Comparison of ENCODE assay signal across 2 cellular contexts in genomic region chr6:79777713-79778579, GRCh38.
TF ChIP-seq lines count a peak whose summit lies in the region.

No MANE protein-coding gene starts in this region.

TF ChIP-seq in HEK293, 187 proteins besides CTCF, POLR2A, EP300 and RAD21 (continued from another document and continues in another):
- TF ChIP-seq REST (tag by site-specific recombination; IDR thresholded peaks at IDR 0.05) (no peak), GLIS1 (tag by site-specific recombination; IDR thresholded peaks at IDR 0.05) (no peak), ZNF214 (tag by site-specific recombination; IDR thresholded peaks at IDR 0.05; ENCODE audit: borderline replicate concordance) (no peak), ZNF335 (tag by site-specific recombination; conservative IDR thresholded peaks at IDR 0.05) (0 out of 2 replicates have a peak, but pooled peaks have one; percentile 9), ZSCAN16 (tag by site-specific recombination; IDR thresholded peaks at IDR 0.05) (no peak), ZSCAN30 (tag by site-specific recombination; IDR thresholded peaks at IDR 0.05) (peak; percentile 73), ZNF175 (tag by site-specific recombination; IDR thresholded peaks at IDR 0.05) (no peak), ZNF544 (tag by site-specific recombination; IDR thresholded peaks at IDR 0.05) (no peak), IKZF3 (tag by site-specific recombination; IDR thresholded peaks at IDR 0.05) (no peak), ZSCAN18 (tag by site-specific recombination; IDR thresholded peaks at IDR 0.05) (no peak), ZNF513 (tag by site-specific recombination; IDR thresholded peaks at IDR 0.05) (no peak), ZNF2 (tag by site-specific recombination; IDR thresholded peaks at IDR 0.05) (peak; percentile 56; the same call in 1 of the 2 replicates), HOXD13 (CRISPR knock-in tag; IDR thresholded peaks at IDR 0.05; ENCODE audit: borderline replicate concordance) (no peak), ZNF341 (tag by site-specific recombination; IDR thresholded peaks at IDR 0.05; ENCODE audit: low read depth) (peak; percentile 52; the same call in 1 of the 2 replicates), ZFHX2 (tag by site-specific recombination; conservative IDR thresholded peaks at IDR 0.05) (peak; percentile 87), GLI2 (tag by site-specific recombination; IDR thresholded peaks at IDR 0.05; ENCODE audit: borderline replicate concordance, low read depth) (no peak), PATZ1 (tag by site-specific recombination; IDR thresholded peaks at IDR 0.05) (peak; percentile 24), ZNF571 (tag by site-specific recombination; IDR thresholded peaks at IDR 0.05) (no peak), SP2 (tag by site-specific recombination; IDR thresholded peaks at IDR 0.05) (no peak)

TF ChIP-seq in GM12878, 131 proteins besides CTCF, POLR2A, EP300 and RAD21 (continued from another document):
- TF ChIP-seq ZNF384 (IDR thresholded peaks at IDR 0.05; ENCODE audit: borderline replicate concordance, low read depth, low read length) (no peak), CHD2 (IDR thresholded peaks at IDR 0.05; ENCODE audit: borderline replicate concordance, low read depth, low read length) (no peak), FOS (IDR thresholded peaks at IDR 0.05; ENCODE audit: borderline replicate concordance, extremely low read depth, insufficient read length) (no peak), BCL11A (IDR thresholded peaks at IDR 0.05; ENCODE audit: low read depth, low read length) (no peak), E2F8 (IDR thresholded peaks at IDR 0.05; ENCODE audit: low read depth, partially characterized antibody) (no peak), YY1 (IDR thresholded peaks at IDR 0.05; ENCODE audit: low read depth, low read length) (peak; percentile 68; the same call in 1 of the 2 replicates), PKNOX1 (IDR thresholded peaks at IDR 0.05) (no peak), ZNF592 (IDR thresholded peaks at IDR 0.05) (no peak), NBN (IDR thresholded peaks at IDR 0.05) (0 out of 2 replicates have a peak, but pooled peaks have one; percentile 24), KLF5 (IDR thresholded peaks at IDR 0.05; ENCODE audit: partially characterized antibody) (peak; percentile 35), BHLHE40 (IDR thresholded peaks at IDR 0.05; ENCODE audit: borderline replicate concordance in 1 of 2, low read depth in 2 of 2, low read length in 1 of 2) (peak; percentile 17 to 51; a peak in 2 of 4 replicates), FOXM1 (IDR thresholded peaks at IDR 0.05; ENCODE audit: low read depth, low read length) (no peak), ZNF207 (IDR thresholded peaks at IDR 0.05; ENCODE audit: borderline replicate concordance) (no peak; the same call in 1 of the 2 replicates), TCF3 (IDR thresholded peaks at IDR 0.05; ENCODE audit: borderline replicate concordance, insufficient read depth, low read depth, low read length) (no peak), YBX1 (IDR thresholded peaks at IDR 0.05) (no peak), CBFB (IDR thresholded peaks at IDR 0.05; ENCODE audit: low read depth) (no peak), ZZZ3 (IDR thresholded peaks at IDR 0.05; ENCODE audit: control insufficient read depth, insufficient read length, low read depth) (no peak), CREM (IDR thresholded peaks at IDR 0.05; ENCODE audit: low read depth) (0 out of 2 replicates have a peak, but pooled peaks have one; percentile 29), SRF (IDR thresholded peaks at IDR 0.05; ENCODE audit: low read depth in 2 of 2, low read length in 2 of 2) (no peak), DPF2 (IDR thresholded peaks at IDR 0.05) (0 out of 2 replicates have a peak, but pooled peaks have one; percentile 13), BMI1 (IDR thresholded peaks at IDR 0.05; ENCODE audit: borderline replicate concordance) (no peak), RELA (IDR thresholded peaks at IDR 0.05; ENCODE audit: borderline replicate concordance, partially characterized antibody) (peak; percentile 82), EGR1 (IDR thresholded peaks at IDR 0.05; ENCODE audit: borderline replicate concordance in 1 of 2, low read depth in 2 of 2, low read length in 2 of 2) (peak; percentile 68 to 100), SIX5 (IDR thresholded peaks at IDR 0.05; ENCODE audit: low read depth, low read length, severe bottlenecking) (no peak), TBL1XR1 (IDR thresholded peaks at IDR 0.05; ENCODE audit: low read depth, low read length) (no peak), E2F4 (IDR thresholded peaks at IDR 0.05; ENCODE audit: low read depth, low read length) (no peak), REST (IDR thresholded peaks at IDR 0.05; ENCODE audit: low read depth, low read length) (no peak), KAT2A (conservative IDR thresholded peaks at IDR 0.05; ENCODE audit: control insufficient read depth, low read depth, low read length) (no peak)
TF ChIP-seq in GM12878: peak in this region for 20.
